In the genomic region with DNA sequence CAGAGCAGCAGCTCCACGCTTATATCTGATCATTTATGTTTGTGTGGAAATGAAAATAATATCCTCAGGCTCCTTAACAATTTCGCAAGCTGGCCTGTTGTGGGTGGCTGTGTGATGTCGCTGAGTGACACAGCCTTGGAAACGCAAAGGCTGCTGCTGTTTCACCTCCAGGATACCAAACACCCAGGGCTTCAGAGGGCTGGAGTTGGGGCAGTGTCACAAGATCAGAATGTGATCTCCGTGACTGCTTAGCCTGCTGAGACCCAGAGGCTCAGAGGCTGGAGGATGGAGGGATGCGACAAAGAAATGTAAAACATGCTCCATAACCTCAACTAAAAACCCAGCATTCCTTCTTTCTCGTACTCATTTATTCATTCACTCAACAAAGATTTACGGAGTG, we compare ENCODE assay signal across 17 cellular contexts. TPM values are rescaled to one million over a fixed set of nuclear protein-coding genes. Genes with fewer than 3 reads are reported as not detected.
DNase-seq lines count a peak whose midpoint lies in the region; ATAC-seq and TF ChIP-seq lines count a peak whose summit lies in the region.
"Had no signal": no experiment of that assay in that cellular context is flagged by ENCODE, and none has a peak within 500 bp of the region (broad histone marks: within the 10 kb centered on the region; RNA-seq: fewer than 3 reads in every experiment).

No MANE protein-coding gene starts in this region.

- peaks cover 0 to 5% (median 0%) of the 10 kb centered on the region in 9 donors for H3K4me1 ChIP-seq in heart right ventricle
- H3K4me1 ChIP-seq: stomach, uterus had no signal

- H3K36me3 ChIP-seq in heart right ventricle: no peaks in the 10 kb centered on the region
- H3K36me3 ChIP-seq: heart left ventricle, stomach, uterus had no signal

- DNase-seq in ELR (ENCODE audit: low read depth) (peak; percentile 73), T1000 (lab: John Stamatoyannopoulos, UW) (peak; percentile 16), fibroblast of peridontal ligament (ENCODE audit: extremely low read depth) (peak; percentile 46), renal cortical epithelial cell (ENCODE audit: low read depth) (peak; percentile 19), heart right ventricle (no peak), COR-L47 (lab: John Stamatoyannopoulos, UW) (no peak)
- no peak for DNase-seq in stimulated activated CD4-positive, alpha-beta T cell treated with anti-CD3 and anti-CD28 coated beads, Interleukin-1b, Interleukin-23, amount 100 ng/mL, for 48 hours
- DNase-seq: activated CD8-positive, alpha-beta T cell treated with anti-CD3 and anti-CD28 coated beads for 36 hours; activated naive CD8-positive, alpha-beta T cell treated with anti-CD3 and anti-CD28 coated beads, Interleukin-2, amount 50 U/mL, for 24 hours; heart left ventricle; NCI-H187; stimulated activated CD4-positive, alpha-beta T cell treated with anti-CD3 and anti-CD28 coated beads, Interleukin-12 subunit alpha, Interleukin-12 subunit beta, amount 100 ng/mL, for 4 hours; stomach; uterus had no signal

- no peak overlapping the region for H3K4me3 ChIP-seq in heart right ventricle
- H3K4me3 ChIP-seq: heart left ventricle, stomach, uterus had no signal

- WGBS in heart right ventricle, 2 donors: 82 to 84% methylated on average over 8 of the region's 8 CpGs

- H3K27me3 ChIP-seq in heart right ventricle: no peaks in the 10 kb centered on the region
- H3K27me3 ChIP-seq: heart left ventricle, stomach, uterus had no signal

- TF ChIP-seq CTCF in heart right ventricle (IDR thresholded peaks at IDR 0.05): no peak

- H3K9me3 ChIP-seq in heart right ventricle: no peaks in the 10 kb centered on the region
- H3K9me3 ChIP-seq: heart left ventricle, stomach, uterus had no signal

- ATAC-seq in heart right ventricle (no peak), GM21423 (IDR thresholded peaks at IDR 0.05; ENCODE audit: unreplicated experiment) (no peak)
- ATAC-seq: activated CD8-positive, alpha-beta T cell treated with anti-CD3 and anti-CD28 coated beads for 36 hours; activated naive CD8-positive, alpha-beta T cell treated with anti-CD3 and anti-CD28 coated beads, Interleukin-2, amount 50 U/mL, for 24 hours; heart left ventricle had no signal

- H3K27ac ChIP-seq in heart right ventricle: no peak overlapping the region
- H3K27ac ChIP-seq: heart left ventricle, stomach, uterus, VCaP had no signal

- intact Hi-C loops in heart right ventricle (cut with DNase I): no loop called here

RNA-seq across cellular contexts. Expression of gene BMPER, which starts 37.2 kb away (rescaled TPM):
- total RNA-seq in renal cortical epithelial cell (0.35 TPM in 2 replicates), heart right ventricle (1 to 10 TPM in 9 of 10 donors, under 1 TPM in 1; 0.70 to 3.9 (median 1.7) TPM)
- polyA plus RNA-seq in heart right ventricle: 1 to 10 TPM in 1 of 2 donors, under 1 TPM in 1; 0.88 to 1.0 TPM
- total RNA-seq: activated CD8-positive, alpha-beta T cell treated with anti-CD3 and anti-CD28 coated beads for 36 hours; OCI-LY7 had no signal

Comparison
In these comparisons a context has a peak if more than half of its experiments do, and no peak if none do; other contexts are left out.
1. DNase-seq: peak in ELR (single experiment), T1000 (single experiment), fibroblast of peridontal ligament (single experiment) and renal cortical epithelial cell (single experiment); none in stimulated activated CD4-positive, alpha-beta T cell treated with anti-CD3 and anti-CD28 coated beads, Interleukin-1b, Interleukin-23, amount 100 ng/mL, for 48 hours (single experiment), heart right ventricle (0 of 2) and COR-L47 (single experiment).